Comparison of ENCODE assay signal across 22 cellular contexts in genomic region chr2:160469164-160469563, GRCh38. TPM values are rescaled to one million over a fixed set of nuclear protein-coding genes. Genes with fewer than 3 reads are reported as not detected.
DNase-seq lines count a peak whose midpoint lies in the region; ATAC-seq, FAIRE-seq and TF ChIP-seq lines count a peak whose summit lies in the region.
"Had no signal": no experiment of that assay in that cellular context is flagged by ENCODE, and none has a peak within 500 bp of the region (broad histone marks: within the 10 kb centered on the region; RNA-seq: fewer than 3 reads in every experiment).

No MANE protein-coding gene starts in this region.

- FAIRE-seq in urothelium cell line (lab: Jason Lieb, UNC): no peak

- H3K9me2 ChIP-seq in GM23248 (ENCODE audit: insufficient read depth): no peaks in the 10 kb centered on the region

- ATAC-seq in T-helper 17 cell: no peak
- ATAC-seq in gastrocnemius medialis: no peak

- H3K9ac ChIP-seq in GM23248 (peak overlapping the region; percentile 42), mesenchymal stem cell (ENCODE audit: low read length) (peak overlapping the region; percentile 9)

- peaks cover 100% of the 10 kb centered on the region for H3K79me2 ChIP-seq in GM23248 (ENCODE audit: insufficient read depth)

- intact Hi-C loops in gastrocnemius medialis (cut with DNase I; ENCODE audit: low total_unique reads): no loop called here

- no peak overlapping the region for H3K4me3 Mint-ChIP-seq in T-helper 17 cell
- H3K4me3 Mint-ChIP-seq: activated CD4-positive, alpha-beta memory T cell treated with anti-CD3 and anti-CD28 coated beads, Interleukin-2, amount 10 ng/mL, durations not matched to agents 7 days and 5 days; central memory CD8-positive, alpha-beta T cell had no signal

- peaks cover 45% of the 10 kb centered on the region for H3K4me1 Mint-ChIP-seq in T-helper 17 cell

- peak; percentile 67 for DNase-seq in GM23248
- no peak for DNase-seq in T-helper 17 cell
- DNase-seq in mesenchymal stem cell: no peak
- DNase-seq in gastrocnemius medialis: no peak
- no peak for DNase-seq in foreskin fibroblast
- DNase-seq in urothelium cell line (ENCODE audit: low spot score): no peak
- no peak for DNase-seq in stimulated activated naive CD4-positive, alpha-beta T cell (lab: John Stamatoyannopoulos, UW)
- DNase-seq: activated CD4-positive, alpha-beta memory T cell treated with anti-CD3 and anti-CD28 coated beads, Interleukin-2, amount 10 ng/mL, durations not matched to agents 7 days and 5 days; AML-193; amniotic stem cell; effector CD4-positive, alpha-beta T cell; EL; HCEC 1CT; hippocampal formation; kidney glomerular epithelial cell; NCI-H1930; NCI-H446; NK-92 treated with Interleukin-12 subunit alpha and Interleukin-12 subunit beta, amount 100 ng/mL, for 24 hours; RPMI8226; stimulated activated CD4-positive, alpha-beta T cell treated with anti-CD3 and anti-CD28 coated beads, Interleukin-4, amount 100 ng/mL, for 1 hour; substantia nigra had no signal

- H2BK120ac ChIP-seq in mesenchymal stem cell (ENCODE audit: low read depth, low read length): no peak overlapping the region

- H4K91ac ChIP-seq in mesenchymal stem cell (ENCODE audit: low read length): no peak overlapping the region

- H3K36me3 Mint-ChIP-seq in T-helper 17 cell (ENCODE audit: low read depth): no peaks in the 10 kb centered on the region

- H2AK5ac ChIP-seq in mesenchymal stem cell (ENCODE audit: low read length, severe bottlenecking): no peak overlapping the region

- H3K27me3 Mint-ChIP-seq in T-helper 17 cell: no peaks in the 10 kb centered on the region
- H3K27me3 Mint-ChIP-seq: activated CD4-positive, alpha-beta memory T cell treated with anti-CD3 and anti-CD28 coated beads, Interleukin-2, amount 10 ng/mL, durations not matched to agents 7 days and 5 days; central memory CD8-positive, alpha-beta T cell had no signal

- H2AFZ ChIP-seq in GM23248 (no peak overlapping the region), mesenchymal stem cell (ENCODE audit: low read depth, low read length) (no peak overlapping the region)

- H3K4me2 ChIP-seq in GM23248 (ENCODE audit: unreplicated experiment) (peak overlapping the region; percentile 83), mesenchymal stem cell (ENCODE audit: low read length, poor library complexity, severe bottlenecking) (no peak overlapping the region)

- no peak for TF ChIP-seq CTCF in gastrocnemius medialis (IDR thresholded peaks at IDR 0.05 in 4 of 5, conservative IDR thresholded peaks at IDR 0.05 in 1 of 5)
- no peak for TF ChIP-seq CTCF in foreskin fibroblast (IDR thresholded peaks at IDR 0.05; ENCODE audit: low read depth, low read length)

- no peak overlapping the region for H2BK5ac ChIP-seq in mesenchymal stem cell (ENCODE audit: low read depth, low read length, poor library complexity, severe bottlenecking)

- H3K27ac Mint-ChIP-seq in T-helper 17 cell: peak overlapping the region; percentile 96
- H3K27ac Mint-ChIP-seq: activated CD4-positive, alpha-beta memory T cell treated with anti-CD3 and anti-CD28 coated beads, Interleukin-2, amount 10 ng/mL, durations not matched to agents 7 days and 5 days had no signal

- H3K23ac ChIP-seq in mesenchymal stem cell (ENCODE audit: low read length in 2 of 2): no peak overlapping the region

- no peak overlapping the region for H4K8ac ChIP-seq in mesenchymal stem cell (ENCODE audit: low read length)

- H3K27me3 ChIP-seq in GM23248 (replicated peaks; ENCODE audit: insufficient read depth) (no peaks in the 10 kb centered on the region), mesenchymal stem cell (ENCODE audit: control insufficient read depth in 1 of 2, insufficient read depth in 1 of 2, low read length in 2 of 2) (no peaks in the 10 kb centered on the region), gastrocnemius medialis (no peaks in the 10 kb centered on the region)

- H2BK12ac ChIP-seq in mesenchymal stem cell (ENCODE audit: low read length in 2 of 2): peak overlapping the region in 1 of 2 experiments; percentile 52

- H3K9me3 ChIP-seq in GM23248 (ENCODE audit: low read depth): no peaks in the 10 kb centered on the region
- no peaks in the 10 kb centered on the region for H3K9me3 ChIP-seq in T-helper 17 cell (ENCODE audit: control insufficient read depth, low read length, poor library complexity, severe bottlenecking)
- no peaks in the 10 kb centered on the region for H3K9me3 ChIP-seq in mesenchymal stem cell (ENCODE audit: control insufficient read depth, low read length)
- H3K9me3 ChIP-seq in gastrocnemius medialis: no peaks in the 10 kb centered on the region

- H3K27ac ChIP-seq in GM23248 (peak overlapping the region; percentile 78), mesenchymal stem cell (ENCODE audit: low read length, poor library complexity, severe bottlenecking) (no peak overlapping the region), gastrocnemius medialis (peak overlapping the region in 3 of 4 donors; percentile 10 to 25 (median 20))

- no peak overlapping the region for H2BK15ac ChIP-seq in mesenchymal stem cell (ENCODE audit: low read depth, poor library complexity, severe bottlenecking)

- peak overlapping the region in 1 of 2 experiments; percentile 48 for H3K14ac ChIP-seq in mesenchymal stem cell (ENCODE audit: low read length in 2 of 2)

- H3K36me3 ChIP-seq in GM23248 (ENCODE audit: low read depth): no peaks in the 10 kb centered on the region
- H3K36me3 ChIP-seq in mesenchymal stem cell (ENCODE audit: control insufficient read depth in 1 of 2, insufficient read depth in 2 of 2, low read depth in 1 of 2, low read length in 2 of 2): peaks cover 0 to 7% of the 10 kb centered on the region in 2 experiments
- H3K36me3 ChIP-seq in gastrocnemius medialis: no peaks in the 10 kb centered on the region

- in situ Hi-C loops in GM23248 (cut with MboI) (no loop called here), gastrocnemius medialis (cut with MboI; ENCODE audit: low sequenced_read_pairs in 4 of 4) (no loop called here)

- TF ChIP-seq POLR2A in gastrocnemius medialis (IDR thresholded peaks at IDR 0.05): no peak

- H3K4me1 ChIP-seq in GM23248 (ENCODE audit: insufficient read depth) (peaks cover 68% of the 10 kb centered on the region), mesenchymal stem cell (ENCODE audit: control insufficient read depth, insufficient read depth, low read depth, low read length) (no peaks in the 10 kb centered on the region), gastrocnemius medialis (peaks cover 74 to 82% of the 10 kb centered on the region in 2 donors)

- no peaks in the 10 kb centered on the region; the same call in 1 of the 2 replicates for H4K20me1 ChIP-seq in GM23248 (ENCODE audit: insufficient read depth)

- H3K79me1 ChIP-seq in mesenchymal stem cell (replicated peaks; ENCODE audit: low read length, poor library complexity, severe bottlenecking): peaks cover 16% of the 10 kb centered on the region

- H3K4ac ChIP-seq in mesenchymal stem cell (ENCODE audit: low read depth in 1 of 2, low read length in 2 of 2): no peak overlapping the region

- peak overlapping the region; percentile 42; the same call in 1 of the 2 replicates for H3K4me3 ChIP-seq in GM23248
- no peak overlapping the region for H3K4me3 ChIP-seq in mesenchymal stem cell (ENCODE audit: insufficient read depth in 1 of 2, low read depth in 1 of 2, low read length in 2 of 2)
- H3K4me3 ChIP-seq in gastrocnemius medialis: no peak overlapping the region
- no peak overlapping the region for H3K4me3 ChIP-seq in foreskin fibroblast (ENCODE audit: low read depth in 1 of 2, low read length in 2 of 2)

- WGBS in GM23248 (ENCODE audit: low coverage in 1 of 2, low lambda C conversion rate in 2 of 2, missing lambda C conversion rate in 2 of 2), 2 experiments: 31 to 32% methylated on average over 6 of the region's 6 CpGs
- 63% methylated on average over 5 of the region's 6 CpGs for WGBS in mesenchymal stem cell

- H3F3A ChIP-seq in GM23248 (ENCODE audit: insufficient read depth): peaks cover 33% of the 10 kb centered on the region

- H3K18ac ChIP-seq in mesenchymal stem cell (ENCODE audit: low read depth in 1 of 2, low read length in 2 of 2): peak overlapping the region in 1 of 2 experiments; percentile 52

RNA-seq across cellular contexts. Expression of gene RBMS1, which starts 24.4 kb away (rescaled TPM):
- total RNA-seq in GM23248 (2014; rRNA removed; shearing (Covaris generic)): 91.7 and 99.3 TPM in 2 replicates
- polyA plus RNA-seq in GM23248 (2016; fragmentation: Nextera tagmentation; extraction: Ambion mirVana): 72.3 and 87.1 TPM in 2 replicates
- 100 to 1,000 TPM; 108 to 110 TPM for total RNA-seq in T-helper 17 cell
- polyA plus RNA-seq in mesenchymal stem cell (2013, experiment 1 of 2): 159 TPM
- polyA plus RNA-seq in mesenchymal stem cell (2013, experiment 2 of 2): 180 TPM
- 10 to 100 TPM; 13.0 to 24.5 (median 14.1) TPM for total RNA-seq in gastrocnemius medialis
